ENCODE assay signal across 8 cellular contexts in genomic region chr7:4882169-4882741, GRCh38. TPM values are rescaled to one million over a fixed set of nuclear protein-coding genes. Genes with fewer than 3 reads are reported as not detected.
DNase-seq lines count a peak whose midpoint lies in the region; ATAC-seq and TF ChIP-seq lines count a peak whose summit lies in the region.

No MANE protein-coding gene starts in this region.

- intact Hi-C loops in CD4-positive, alpha-beta T cell (cut with DNase I, micrococcal nuclease) = loop anchor here in 1 of 2 experiments (10.0 kb wide), 1 partner anchor 267 kb away; no protein-coding TSS in a partner anchor
- intact Hi-C loops in esophagus muscularis mucosa (cut with DNase I) = loop anchor here (5.0 kb wide), 2 partner anchors 35 to 50 kb away; no protein-coding TSS in a partner anchor
- intact Hi-C loops in uterus (cut with DNase I; ENCODE audit: low total_unique reads) = loop anchor here (5.0 to 10.0 kb wide), 2 partner anchors 87 to 200 kb away; partner anchors contain the start of gene FOXK1

- no peak overlapping the region for H3K27ac ChIP-seq in CD4-positive, alpha-beta T cell (ENCODE audit: low read depth, low read length)
- H3K27ac ChIP-seq in esophagus muscularis mucosa (replicated peaks in 1 of 4) (peak overlapping the region; percentile 74 to 83 (median 77)), uterus (peak overlapping the region; percentile 86 to 87)

- no peak for TF ChIP-seq EP300 in esophagus muscularis mucosa (IDR thresholded peaks at IDR 0.05)

- DNase-seq in CD4-positive, alpha-beta T cell = no peak
- peak; percentile 55 for DNase-seq in NCI-H748 treated with DMSO at 0.1 percent for 48 hours (lab: John Stamatoyannopoulos, UW)
- peak; percentile 93 for DNase-seq in esophagus muscularis mucosa (ENCODE audit: extremely low spot score)
- peak; percentile 33 for DNase-seq in mucosa of gallbladder (ENCODE audit: low spot score)
- peak; percentile 67 to 79 for DNase-seq in uterus
- no peak for DNase-seq in SHP77 (lab: John Stamatoyannopoulos, UW)
- DNase-seq in NCI-H226 = no peak
- no peak for DNase-seq in stimulated activated CD4-positive, alpha-beta T cell treated with anti-CD3 and anti-CD28 coated beads, Interleukin-12 subunit alpha, Interleukin-12 subunit beta, amount 100 ng/mL, for 4 hours

- peak overlapping the region; percentile 76 for H3K4me3 Mint-ChIP-seq in CD4-positive, alpha-beta T cell

- peaks cover 18% of the 10 kb centered on the region for H3K27me3 ChIP-seq in CD4-positive, alpha-beta T cell (ENCODE audit: control insufficient read depth, insufficient read depth, low read length)
- H3K27me3 ChIP-seq in esophagus muscularis mucosa (peaks cover 0 to 19% (median 0%) of the 10 kb centered on the region in 4 donors), uterus (no peaks in the 10 kb centered on the region)

- H3K4me3 ChIP-seq in esophagus muscularis mucosa (peak overlapping the region; percentile 64 to 79 (median 72)), uterus (peak overlapping the region; percentile 36 to 54)

- no peaks in the 10 kb centered on the region for H3K36me3 Mint-ChIP-seq in CD4-positive, alpha-beta T cell (ENCODE audit: low read depth)

- ATAC-seq in CD4-positive, alpha-beta T cell (ENCODE audit: poor library complexity) = no peak

- peaks cover 67% of the 10 kb centered on the region for H3K27me3 Mint-ChIP-seq in CD4-positive, alpha-beta T cell

- H3K4me1 Mint-ChIP-seq in CD4-positive, alpha-beta T cell (ENCODE audit: low read depth) = peaks cover 12% of the 10 kb centered on the region

- no peaks in the 10 kb centered on the region for H3K9me3 ChIP-seq in CD4-positive, alpha-beta T cell (ENCODE audit: control insufficient read depth, low read length)
- H3K9me3 ChIP-seq in esophagus muscularis mucosa (no peaks in the 10 kb centered on the region), uterus (no peaks in the 10 kb centered on the region)

- H3K36me3 ChIP-seq in esophagus muscularis mucosa (peaks cover 0 to 8% (median 8%) of the 10 kb centered on the region in 4 donors), uterus (no peaks in the 10 kb centered on the region)

- H3K9me3 Mint-ChIP-seq in CD4-positive, alpha-beta T cell = no peaks in the 10 kb centered on the region

- H3K4me1 ChIP-seq in esophagus muscularis mucosa = peaks cover 10 to 46% (median 35%) of the 10 kb centered on the region in 4 donors
- no peaks in the 10 kb centered on the region for H3K4me1 ChIP-seq in uterus

- WGBS in esophagus muscularis mucosa = 10% methylated on average over 23 of the region's 25 CpGs

- TF ChIP-seq CTCF in CD4-positive, alpha-beta T cell (IDR thresholded peaks at IDR 0.05) = no peak
- TF ChIP-seq CTCF in esophagus muscularis mucosa (IDR thresholded peaks at IDR 0.05) (peak in 1 of 3 experiments; percentile 7), uterus (IDR thresholded peaks at IDR 0.05) (peak in 1 of 4 experiments; percentile 28)

- no peak for TF ChIP-seq POLR2A in esophagus muscularis mucosa (IDR thresholded peaks at IDR 0.05; ENCODE audit: low read depth)
- peak; percentile 50 to 52 for TF ChIP-seq POLR2A in uterus (IDR thresholded peaks at IDR 0.05)

- H3K27ac Mint-ChIP-seq in CD4-positive, alpha-beta T cell = no peak overlapping the region

- CTCF ChIA-PET in CD4-positive, alpha-beta T cell (lab: Charles Lee) = interaction anchor here (1.1 to 1.5 kb wide), 2 partner anchors 14 to 90 kb away, joined by 3 to 5 read pairs; no protein-coding TSS in a partner anchor

- POLR2A ChIA-PET in CD4-positive, alpha-beta T cell (lab: Charles Lee) = no interaction called here

RNA-seq across cellular contexts. Expression of gene RADIL, which starts 1.3 kb away (rescaled TPM):
- total RNA-seq in CD4-positive, alpha-beta T cell = not detected
- total RNA-seq in esophagus muscularis mucosa (10 to 100 TPM in 3 of 4 donors, 1 to 10 TPM in 1; 6.5 to 12.9 (median 12.1) TPM), mucosa of gallbladder (2.4 TPM), uterus (10 to 100 TPM in 1 of 4 donors, 1 to 10 TPM in 3; 1.0 to 10.1 (median 6.6) TPM)

RNA-seq across cellular contexts. Expression of gene PAPOLB, which starts 20.4 kb away (rescaled TPM):
- not detected for total RNA-seq in CD4-positive, alpha-beta T cell
- total RNA-seq in esophagus muscularis mucosa = under 1 TPM; 0.17 to 0.46 (median 0.37) TPM
- total RNA-seq in mucosa of gallbladder = 0.14 TPM
- total RNA-seq in uterus = 1 to 10 TPM in 1 of 4 donors, under 1 TPM in 2, not detected in 1; 0.24 to 1.6 (median 0.29) TPM

Comparison
In these comparisons a context has a peak if more than half of its experiments do, and no peak if none do; other contexts are left out.
1. DNase-seq: peak in NCI-H748 treated with DMSO at 0.1 percent for 48 hours (single experiment), esophagus muscularis mucosa (single experiment), mucosa of gallbladder (single experiment) and uterus (2 of 2); none in CD4-positive, alpha-beta T cell (0 of 10), SHP77 (0 of 2), NCI-H226 (single experiment) and stimulated activated CD4-positive, alpha-beta T cell treated with anti-CD3 and anti-CD28 coated beads, Interleukin-12 subunit alpha, Interleukin-12 subunit beta, amount 100 ng/mL, for 4 hours (single experiment).